16 cellular contexts compared by ENCODE assay signal in genomic region chr12:79617696-79618095, GRCh38.
A peak's percentile ranks its signal among the peaks of the same experiment; 100 is the strongest.
DNase-seq lines count a peak whose midpoint lies in the region; ATAC-seq, FAIRE-seq and TF ChIP-seq lines count a peak whose summit lies in the region.
"Had no signal": no experiment of that assay in that cellular context is flagged by ENCODE, and none has a peak within 500 bp of the region (broad histone marks: within the 10 kb centered on the region; RNA-seq: fewer than 3 reads in every experiment).

No MANE protein-coding gene starts in this region.

- H3K36me3 ChIP-seq in GM23248 (ENCODE audit: low read depth), result peaks cover 30% of the 10 kb centered on the region
- peaks cover 5 to 16% of the 10 kb centered on the region in 2 experiments; a peak in 2 of 4 replicates for H3K36me3 ChIP-seq in HCT116 (ENCODE audit: control insufficient read depth in 1 of 2, insufficient read depth in 2 of 2, low read length in 2 of 2)
- peaks cover 28% of the 10 kb centered on the region for H3K36me3 ChIP-seq in astrocyte (ENCODE audit: insufficient read depth, low read length)
- H3K36me3 ChIP-seq in mesendoderm (ENCODE audit: control insufficient read depth, insufficient read depth, low read length), result peaks cover 2% of the 10 kb centered on the region

- H3K9me2 ChIP-seq in GM23248 (ENCODE audit: insufficient read depth) (no peaks in the 10 kb centered on the region), HCT116 (ENCODE audit: insufficient read depth) (no peaks in the 10 kb centered on the region)

- no peak for FAIRE-seq in astrocyte (lab: Jason Lieb, UNC)

- intact Hi-C loops in HCT116 (cut with micrococcal nuclease), result no loop called here

- H3K27ac Mint-ChIP-seq in astrocyte (ENCODE audit: unreplicated experiment), result peak overlapping the region; percentile 75
- H3K27ac Mint-ChIP-seq in activated CD8-positive, alpha-beta T cell treated with anti-CD3 and anti-CD28 coated beads, Interleukin-2, amount 10 ng/mL, durations not matched to agents 7 days and 5 days, result no peak overlapping the region
- H3K27ac Mint-ChIP-seq: CD4-positive, CD25-positive, alpha-beta regulatory T cell had no signal

- no peak overlapping the region for H2BK5ac ChIP-seq in mesendoderm (ENCODE audit: low read length)

- POLR2A ChIA-PET in HCT116 (lab: Charles Lee), result no interaction called here
- POLR2A ChIA-PET in activated CD8-positive, alpha-beta T cell treated with anti-CD3 and anti-CD28 coated beads, Interleukin-2, amount 10 ng/mL, durations not matched to agents 7 days and 5 days (lab: Charles Lee), result no interaction called here

- in situ Hi-C loops in GM23248 (cut with MboI), result no loop called here

- RAD21 ChIA-PET in HCT116 (lab: Charles Lee; ENCODE audit: low non-redundant PET in 1 of 2, low total read pairs in 2 of 2, uncharacterized antibody in 2 of 2, unreplicated experiment in 2 of 2), result no interaction called here

- no peak overlapping the region for H2BK15ac ChIP-seq in mesendoderm (replicated peaks; ENCODE audit: low read depth)

- DNase-seq in GM23248 (no peak), HCT116 (ENCODE audit: low read depth, low spot score) (no peak), astrocyte (ENCODE audit: low read depth) (no peak), mesendoderm (peak; percentile 63)
- no peak for DNase-seq in activated CD8-positive, alpha-beta T cell treated with anti-CD3 and anti-CD28 coated beads, Interleukin-2, amount 10 ng/mL, durations not matched to agents 7 days and 5 days
- DNase-seq: ACHN; CD4-positive, CD25-positive, alpha-beta regulatory T cell; DMS53; GF-D8; HFFc6; IMR-90; KBM-7 had no signal

- peaks cover 16% of the 10 kb centered on the region for H3K36me3 Mint-ChIP-seq in astrocyte (ENCODE audit: low read depth, unreplicated experiment)
- no peaks in the 10 kb centered on the region for H3K36me3 Mint-ChIP-seq in activated CD8-positive, alpha-beta T cell treated with anti-CD3 and anti-CD28 coated beads, Interleukin-2, amount 10 ng/mL, durations not matched to agents 7 days and 5 days (ENCODE audit: low read depth)
- H3K36me3 Mint-ChIP-seq: CD4-positive, CD25-positive, alpha-beta regulatory T cell had no signal

- no peak for TF ChIP-seq RAD21 in HCT116 (IDR thresholded peaks at IDR 0.05; ENCODE audit: low read depth)

- H3K9me3 ChIP-seq in GM23248 (ENCODE audit: low read depth) (no peaks in the 10 kb centered on the region), HCT116 (ENCODE audit: control insufficient read depth in 1 of 2, insufficient read depth in 1 of 2, low read depth in 1 of 2, low read length in 2 of 2) (no peaks in the 10 kb centered on the region), astrocyte (ENCODE audit: insufficient read depth, low read depth, low read length) (no peaks in the 10 kb centered on the region)
- H3K9me3 ChIP-seq: BLaER1 treated with 17β-estradiol and CSF1 and Interleukin-3, amounts not matched to agents 10 nM and 100 nM; HAP-1 had no signal

- H3K4me3 Mint-ChIP-seq in astrocyte (ENCODE audit: unreplicated experiment), result no peak overlapping the region
- no peak overlapping the region for H3K4me3 Mint-ChIP-seq in activated CD8-positive, alpha-beta T cell treated with anti-CD3 and anti-CD28 coated beads, Interleukin-2, amount 10 ng/mL, durations not matched to agents 7 days and 5 days
- H3K4me3 Mint-ChIP-seq: CD4-positive, CD25-positive, alpha-beta regulatory T cell; HFFc6 had no signal

- no peak overlapping the region for H2AK5ac ChIP-seq in mesendoderm (ENCODE audit: low read length)

- ATAC-seq in HCT116, result peak; percentile 36; the same call in 1 of the 2 replicates
- ATAC-seq in activated CD8-positive, alpha-beta T cell treated with anti-CD3 and anti-CD28 coated beads, Interleukin-2, amount 10 ng/mL, durations not matched to agents 7 days and 5 days, result no peak
- ATAC-seq in HG03097 (IDR thresholded peaks at IDR 0.05; ENCODE audit: low FRiP score, unreplicated experiment), result no peak
- no peak for ATAC-seq in esophagus mucosa

- no peak overlapping the region for H3K23ac ChIP-seq in mesendoderm (ENCODE audit: low read length)

- H3K4me2 ChIP-seq in GM23248 (ENCODE audit: unreplicated experiment), result no peak overlapping the region
- H3K4me2 ChIP-seq in HCT116 (ENCODE audit: low read length), result no peak overlapping the region
- no peak overlapping the region for H3K4me2 ChIP-seq in astrocyte (ENCODE audit: low read length)
- no peak overlapping the region for H3K4me2 ChIP-seq in mesendoderm (ENCODE audit: low read length)
- H3K4me2 ChIP-seq: BLaER1 treated with 17β-estradiol and CSF1 and Interleukin-3, amounts not matched to agents 10 nM and 100 nM had no signal

- peaks cover 94% of the 10 kb centered on the region for H3K79me2 ChIP-seq in GM23248 (ENCODE audit: insufficient read depth)
- peaks cover 39% of the 10 kb centered on the region for H3K79me2 ChIP-seq in HCT116 (ENCODE audit: insufficient read depth, low read length)
- peaks cover 93% of the 10 kb centered on the region for H3K79me2 ChIP-seq in astrocyte (ENCODE audit: insufficient read depth, low read length)
- H3K79me2 ChIP-seq in mesendoderm (ENCODE audit: control insufficient read depth, insufficient read depth, low read length), result peaks cover 27% of the 10 kb centered on the region

- TF ChIP-seq CTCF in HCT116 (IDR thresholded peaks at IDR 0.05 in 2 of 3, conservative IDR thresholded peaks at IDR 0.05 in 1 of 3; ENCODE audit: borderline replicate concordance in 1 of 3, insufficient read depth in 1 of 3, low read depth in 2 of 3, low read length in 2 of 3) (no peak), astrocyte (IDR thresholded peaks at IDR 0.05; ENCODE audit: insufficient read depth, low read depth, low read length) (no peak)

- no peaks in the 10 kb centered on the region for H3K27me3 Mint-ChIP-seq in astrocyte (ENCODE audit: low read depth, unreplicated experiment)
- H3K27me3 Mint-ChIP-seq in activated CD8-positive, alpha-beta T cell treated with anti-CD3 and anti-CD28 coated beads, Interleukin-2, amount 10 ng/mL, durations not matched to agents 7 days and 5 days (ENCODE audit: low read depth), result no peaks in the 10 kb centered on the region
- H3K27me3 Mint-ChIP-seq: CD4-positive, CD25-positive, alpha-beta regulatory T cell had no signal

- H3K4me1 ChIP-seq in GM23248 (ENCODE audit: insufficient read depth), result peaks cover 10% of the 10 kb centered on the region
- H3K4me1 ChIP-seq in HCT116 (ENCODE audit: control insufficient read depth in 1 of 2, insufficient read depth in 2 of 2, low read length in 2 of 2), result no peaks in the 10 kb centered on the region
- no peaks in the 10 kb centered on the region for H3K4me1 ChIP-seq in astrocyte (ENCODE audit: insufficient read depth, low read length)
- H3K4me1 ChIP-seq in mesendoderm (ENCODE audit: control insufficient read depth, low read depth, low read length), result no peaks in the 10 kb centered on the region
- H3K4me1 ChIP-seq: BLaER1 treated with 17β-estradiol and CSF1 and Interleukin-3, amounts not matched to agents 10 nM and 100 nM; HAP-1 had no signal

- WGBS in GM23248 (ENCODE audit: low coverage in 1 of 2, low lambda C conversion rate in 2 of 2, missing lambda C conversion rate in 2 of 2), 2 experiments, result 94 to 98% methylated on average over 4 of the region's 4 CpGs
- no CpG with 5 or more reads among the region's 4 CpGs for WGBS in mesendoderm (ENCODE audit: extremely low coverage, insufficient coverage, low lambda C conversion rate)

- H3K4me3 ChIP-seq in GM23248 (no peak overlapping the region), HCT116 (replicated peaks in 1 of 2; ENCODE audit: low read depth in 1 of 2, low read length in 2 of 2) (no peak overlapping the region), astrocyte (ENCODE audit: insufficient read depth, low read depth, low read length) (no peak overlapping the region), mesendoderm (ENCODE audit: low read length) (no peak overlapping the region)
- H3K4me3 ChIP-seq: BLaER1 treated with 17β-estradiol and CSF1 and Interleukin-3, amounts not matched to agents 10 nM and 100 nM; HAP-1 had no signal

- no peak overlapping the region for H3K9ac ChIP-seq in GM23248
- no peak overlapping the region for H3K9ac ChIP-seq in HCT116 (ENCODE audit: low read length)
- no peak overlapping the region for H3K9ac ChIP-seq in astrocyte (ENCODE audit: low read length)
- no peak overlapping the region for H3K9ac ChIP-seq in mesendoderm (ENCODE audit: low read length)
- H3K9ac ChIP-seq: BLaER1 treated with 17β-estradiol and CSF1 and Interleukin-3, amounts not matched to agents 10 nM and 100 nM had no signal

- CTCF ChIA-PET in HCT116 (lab: Charles Lee), result no interaction called here
- CTCF ChIA-PET in activated CD8-positive, alpha-beta T cell treated with anti-CD3 and anti-CD28 coated beads, Interleukin-2, amount 10 ng/mL, durations not matched to agents 7 days and 5 days (lab: Charles Lee), result no interaction called here

- H3K27ac ChIP-seq in GM23248, result 0 out of 2 replicates have a peak overlapping the region, but pooled peaks have one; percentile 59
- no peak overlapping the region for H3K27ac ChIP-seq in HCT116 (ENCODE audit: low read depth, low read length)
- no peak overlapping the region for H3K27ac ChIP-seq in astrocyte (ENCODE audit: low read depth, low read length)
- H3K27ac ChIP-seq in mesendoderm (ENCODE audit: low read depth, low read length), result no peak overlapping the region
- H3K27ac ChIP-seq: BLaER1 treated with 17β-estradiol and CSF1 and Interleukin-3, amounts not matched to agents 10 nM and 100 nM had no signal

- no peak overlapping the region for H3K56ac ChIP-seq in mesendoderm (ENCODE audit: low read length)

- no peak for TF ChIP-seq POLR2A in HCT116 (IDR thresholded peaks at IDR 0.05; ENCODE audit: borderline replicate concordance, extremely low read depth, insufficient read depth, insufficient read length)

- H2AFZ ChIP-seq in GM23248 (no peak overlapping the region), HCT116 (ENCODE audit: low read depth, low read length, poor library complexity, severe bottlenecking) (no peak overlapping the region), astrocyte (ENCODE audit: low read depth, low read length) (no peak overlapping the region)

- H3K4me1 Mint-ChIP-seq in astrocyte (ENCODE audit: low read depth, unreplicated experiment), result peaks cover 15% of the 10 kb centered on the region
- H3K4me1 Mint-ChIP-seq in activated CD8-positive, alpha-beta T cell treated with anti-CD3 and anti-CD28 coated beads, Interleukin-2, amount 10 ng/mL, durations not matched to agents 7 days and 5 days (ENCODE audit: low read depth), result no peaks in the 10 kb centered on the region
- H3K4me1 Mint-ChIP-seq: CD4-positive, CD25-positive, alpha-beta regulatory T cell had no signal

- H3K9me3 Mint-ChIP-seq in astrocyte (ENCODE audit: unreplicated experiment), result no peaks in the 10 kb centered on the region
- H3K9me3 Mint-ChIP-seq in activated CD8-positive, alpha-beta T cell treated with anti-CD3 and anti-CD28 coated beads, Interleukin-2, amount 10 ng/mL, durations not matched to agents 7 days and 5 days (ENCODE audit: insufficient read depth), result no peaks in the 10 kb centered on the region
- H3K9me3 Mint-ChIP-seq: CD4-positive, CD25-positive, alpha-beta regulatory T cell; HFFc6 had no signal

- H3F3A ChIP-seq in GM23248 (ENCODE audit: insufficient read depth), result peaks cover 34% of the 10 kb centered on the region; the same call in 1 of the 2 replicates

- no peak overlapping the region for H4K8ac ChIP-seq in mesendoderm (ENCODE audit: low read depth, low read length)

- H4K5ac ChIP-seq in mesendoderm (ENCODE audit: low read length), result no peak overlapping the region

- H3K27me3 ChIP-seq in GM23248 (replicated peaks; ENCODE audit: insufficient read depth) (no peaks in the 10 kb centered on the region), HCT116 (ENCODE audit: insufficient read depth, low read length) (no peaks in the 10 kb centered on the region), astrocyte (ENCODE audit: insufficient read depth, low read length) (no peaks in the 10 kb centered on the region), mesendoderm (ENCODE audit: insufficient read depth, low read length, poor library complexity) (no peaks in the 10 kb centered on the region)
- H3K27me3 ChIP-seq: BLaER1 treated with 17β-estradiol and CSF1 and Interleukin-3, amounts not matched to agents 10 nM and 100 nM had no signal

- no TSS peak for BruUV-seq in HCT116 (replicated peaks; lab: Mats Ljungman, UMichigan)

- H3K4ac ChIP-seq in mesendoderm (ENCODE audit: low read depth, low read length), result no peak overlapping the region

- H3K18ac ChIP-seq in mesendoderm (ENCODE audit: low read length), result no peak overlapping the region

- H4K20me1 ChIP-seq in GM23248 (ENCODE audit: insufficient read depth) (no peaks in the 10 kb centered on the region), HCT116 (ENCODE audit: insufficient read depth) (0 out of 2 replicates have a peak, but pooled peaks cover 4% of the 10 kb centered on the region), astrocyte (ENCODE audit: insufficient read depth, low read length) (peaks cover 68% of the 10 kb centered on the region)
- H4K20me1 ChIP-seq: BLaER1 treated with 17β-estradiol and CSF1 and Interleukin-3, amounts not matched to agents 10 nM and 100 nM had no signal

- H2BK120ac ChIP-seq in mesendoderm (ENCODE audit: low read depth, low read length), result no peak overlapping the region

- H3K79me1 ChIP-seq in mesendoderm (ENCODE audit: low read length), result peaks cover 6% of the 10 kb centered on the region
